Comparison of ENCODE assay signal across 24 cellular contexts in the genomic region with DNA sequence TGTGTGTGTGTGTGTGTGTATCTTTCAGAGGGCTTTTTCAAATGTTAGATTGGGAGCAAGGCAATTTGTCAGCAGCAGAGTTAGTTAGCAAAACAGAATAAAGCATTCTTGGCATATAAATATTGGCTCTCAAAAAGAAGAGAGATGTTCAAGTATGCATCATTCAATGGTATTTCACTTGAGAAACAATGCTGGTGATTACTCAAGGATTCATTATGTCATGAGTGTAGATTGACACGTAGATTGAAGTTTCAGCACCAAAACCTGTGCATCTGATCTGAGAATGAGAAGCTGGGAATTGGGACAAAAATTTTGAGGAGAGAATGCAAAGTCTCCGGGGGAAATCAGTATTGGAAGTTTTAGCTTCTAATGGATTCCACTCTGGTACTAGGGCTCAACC.
"Had no signal": no experiment of that assay in that cellular context is flagged by ENCODE, and none has a peak within 500 bp of the region (broad histone marks: within the 10 kb centered on the region; RNA-seq: fewer than 3 reads in every experiment).

No MANE protein-coding gene starts in this region.

- DNase-seq: activated CD8-positive, alpha-beta memory T cell treated with anti-CD3 and anti-CD28 coated beads, Interleukin-2, amount 50 U/mL, for 48 hours; activated naive CD4-positive, alpha-beta T cell; activated naive CD8-positive, alpha-beta T cell treated with anti-CD3 and anti-CD28 coated beads for 36 hours; activated T-cell treated with anti-CD3 and anti-CD28 coated beads, Interleukin-2, amount 50 U/mL, for 4 hours; amygdala; caudate nucleus; effector CD4-positive, alpha-beta T cell; heart right ventricle; islet precursor cell; left cardiac atrium; ovary; spleen; stimulated activated CD4-positive, alpha-beta T cell treated with anti-CD3 and anti-CD28 coated beads, Interleukin-4, amount 100 ng/mL, for 1 hour; stimulated activated naive CD4-positive, alpha-beta T cell; T1000; testis; uterus had no signal

- H3K4me3 Mint-ChIP-seq: activated naive CD8-positive, alpha-beta T cell treated with anti-CD3 and anti-CD28 coated beads for 36 hours; activated T-cell treated with anti-CD3 and anti-CD28 coated beads, Interleukin-2, amount 50 U/mL, for 4 hours; dendritic cell treated with granulocyte-macrophage colony-stimulating factor and Interleukin-4, amounts not matched to agents 40 ng/mL and 50 ng/mL, for 4 days; memory B cell; nephron; WTC11 had no signal

- H3K4me3 ChIP-seq: heart right ventricle, ovary, prostate gland, spleen, testis, uterus had no signal

- H3K27ac Mint-ChIP-seq: activated naive CD8-positive, alpha-beta T cell treated with anti-CD3 and anti-CD28 coated beads for 36 hours; activated T-helper 2 cell treated with anti-CD3 and anti-CD28 coated beads, Interferon-gamma antibody, Interleukin-2, Interleukin-4, amounts not matched to agents 10 μg/mL and 5 μg/mL and 100 μg/mL, durations not matched to agents 14 hours and 24 hours and 36 hours; dendritic cell treated with granulocyte-macrophage colony-stimulating factor and Interleukin-4, amounts not matched to agents 40 ng/mL and 50 ng/mL, for 4 days; memory B cell; nephron; WTC11 had no signal

- H3K27me3 Mint-ChIP-seq: activated naive CD8-positive, alpha-beta T cell treated with anti-CD3 and anti-CD28 coated beads for 36 hours; dendritic cell treated with granulocyte-macrophage colony-stimulating factor and Interleukin-4, amounts not matched to agents 40 ng/mL and 50 ng/mL, for 4 days had no signal

- H3K27me3 ChIP-seq: neutrophil, ovary, testis, uterus had no signal

- H3K4me1 ChIP-seq: heart right ventricle, prostate gland, spleen, testis, uterus had no signal

- H3K36me3 Mint-ChIP-seq: activated naive CD8-positive, alpha-beta T cell treated with anti-CD3 and anti-CD28 coated beads for 36 hours; memory B cell; WTC11 had no signal

- ATAC-seq: activated T-cell treated with anti-CD3 and anti-CD28 coated beads, Interleukin-2, amount 50 U/mL, for 4 hours; heart right ventricle; left cardiac atrium; WTC11 had no signal

- H3K36me3 ChIP-seq: heart right ventricle, neutrophil, ovary, prostate gland, spleen, uterus had no signal

- H3K9me3 ChIP-seq: heart right ventricle, neutrophil, ovary, prostate gland, spleen, testis, uterus had no signal

- H3K4me1 Mint-ChIP-seq: activated naive CD8-positive, alpha-beta T cell treated with anti-CD3 and anti-CD28 coated beads for 36 hours; memory B cell had no signal

- H3K27ac ChIP-seq: heart right ventricle, neutrophil, ovary, prostate gland, spleen, testis, uterus had no signal

- H3K9me3 Mint-ChIP-seq: activated naive CD8-positive, alpha-beta T cell treated with anti-CD3 and anti-CD28 coated beads for 36 hours; activated T-cell treated with anti-CD3 and anti-CD28 coated beads, Interleukin-2, amount 50 U/mL, for 4 hours; activated T-helper 2 cell treated with anti-CD3 and anti-CD28 coated beads, Interferon-gamma antibody, Interleukin-2, Interleukin-4, amounts not matched to agents 10 μg/mL and 5 μg/mL and 100 μg/mL, durations not matched to agents 14 hours and 24 hours and 36 hours; dendritic cell treated with granulocyte-macrophage colony-stimulating factor and Interleukin-4, amounts not matched to agents 40 ng/mL and 50 ng/mL, for 4 days; memory B cell; nephron; WTC11 had no signal
